In the genomic region with DNA sequence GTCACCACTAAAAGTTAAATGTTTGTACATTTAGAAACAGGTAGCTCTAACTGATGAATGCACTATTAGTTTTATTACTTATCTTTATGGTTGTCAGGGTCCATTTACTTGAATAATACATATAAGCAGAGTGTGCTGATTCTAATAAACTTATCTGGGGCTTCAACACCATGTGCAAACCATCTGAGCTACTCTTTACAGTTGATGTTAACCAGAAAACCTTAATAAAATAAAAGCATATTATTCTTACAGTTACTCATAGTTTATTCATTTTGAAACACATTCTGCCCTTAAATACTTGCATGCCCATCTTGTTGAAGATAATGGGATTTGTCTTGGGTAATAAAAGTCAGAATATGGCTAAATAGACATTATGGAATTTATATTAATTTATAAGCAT, we compare ENCODE assay signal across 18 cellular contexts.
DNase-seq lines count a peak whose midpoint lies in the region; ATAC-seq and TF ChIP-seq lines count a peak whose summit lies in the region.
"Had no signal": no experiment of that assay in that cellular context is flagged by ENCODE, and none has a peak within 500 bp of the region (broad histone marks: within the 10 kb centered on the region; RNA-seq: fewer than 3 reads in every experiment).

No MANE protein-coding gene starts in this region.

- TF ChIP-seq CTCF in BJ (IDR thresholded peaks at IDR 0.05; ENCODE audit: insufficient read depth, low read depth, low read length): no peak
- no peak for TF ChIP-seq CTCF in SK-N-SH (IDR thresholded peaks at IDR 0.05)
- no peak for TF ChIP-seq CTCF in fibroblast of villous mesenchyme (IDR thresholded peaks at IDR 0.05; ENCODE audit: insufficient read depth, low read depth, low read length)
- TF ChIP-seq CTCF in smooth muscle cell (IDR thresholded peaks at IDR 0.05; ENCODE audit: borderline replicate concordance, insufficient read depth, poor library complexity, severe bottlenecking): no peak
- no peak for TF ChIP-seq CTCF in psoas muscle (IDR thresholded peaks at IDR 0.05)

- H3K27ac ChIP-seq in SK-N-SH (ENCODE audit: low read depth in 2 of 2, low read length in 1 of 2): peak overlapping the region in 1 of 2 experiments; percentile 79; a peak in 2 of 4 replicates
- no peak overlapping the region for H3K27ac ChIP-seq in smooth muscle cell (ENCODE audit: low read depth)
- no peak overlapping the region for H3K27ac ChIP-seq in GM23248
- no peak overlapping the region for H3K27ac ChIP-seq in psoas muscle

- H3K27me3 ChIP-seq in BJ (ENCODE audit: control insufficient read depth, insufficient read depth, low read length): no peaks in the 10 kb centered on the region
- no peaks in the 10 kb centered on the region for H3K27me3 ChIP-seq in SK-N-SH (ENCODE audit: insufficient read depth)
- no peaks in the 10 kb centered on the region for H3K27me3 ChIP-seq in smooth muscle cell (ENCODE audit: low read depth)
- H3K27me3 ChIP-seq in GM23248 (replicated peaks; ENCODE audit: insufficient read depth): no peaks in the 10 kb centered on the region
- no peaks in the 10 kb centered on the region for H3K27me3 ChIP-seq in psoas muscle (ENCODE audit: insufficient read depth in 3 of 3, low read length in 2 of 3)

- no peak for TF ChIP-seq RAD21 in SK-N-SH (IDR thresholded peaks at IDR 0.05; ENCODE audit: low read length)

- no peaks in the 10 kb centered on the region for H3K9me2 ChIP-seq in SK-N-SH
- no peaks in the 10 kb centered on the region for H3K9me2 ChIP-seq in GM23248 (ENCODE audit: insufficient read depth)

- H3K4me2 ChIP-seq in SK-N-SH (no peak overlapping the region), smooth muscle cell (peak overlapping the region; percentile 51), GM23248 (ENCODE audit: unreplicated experiment) (no peak overlapping the region)

- H3K79me2 ChIP-seq in SK-N-SH (ENCODE audit: insufficient read depth): no peaks in the 10 kb centered on the region
- no peaks in the 10 kb centered on the region for H3K79me2 ChIP-seq in smooth muscle cell (ENCODE audit: low read depth)
- H3K79me2 ChIP-seq in GM23248 (ENCODE audit: insufficient read depth): no peaks in the 10 kb centered on the region

- intact Hi-C loops in psoas muscle (cut with DNase I): no loop called here

- no peak overlapping the region for H3K4me3 ChIP-seq in BJ (ENCODE audit: low read depth, low read length)
- no peak overlapping the region for H3K4me3 ChIP-seq in SK-N-SH (ENCODE audit: low read depth in 2 of 2, low read length in 1 of 2)
- H3K4me3 ChIP-seq in fibroblast of villous mesenchyme (ENCODE audit: low read depth, low read length): no peak overlapping the region
- H3K4me3 ChIP-seq in smooth muscle cell: no peak overlapping the region
- no peak overlapping the region for H3K4me3 ChIP-seq in GM23248
- no peak overlapping the region for H3K4me3 ChIP-seq in psoas muscle
- H3K4me3 ChIP-seq: GM12878, HAP-1 had no signal

- no peak for ATAC-seq in psoas muscle
- ATAC-seq: GM12878 had no signal

- H4K20me1 ChIP-seq in SK-N-SH (ENCODE audit: insufficient read depth): no peaks in the 10 kb centered on the region
- no peaks in the 10 kb centered on the region for H4K20me1 ChIP-seq in smooth muscle cell (ENCODE audit: low read depth)
- H4K20me1 ChIP-seq in GM23248 (ENCODE audit: insufficient read depth): no peaks in the 10 kb centered on the region

- H3F3A ChIP-seq in SK-N-SH (replicated peaks; ENCODE audit: insufficient read depth) (no peaks in the 10 kb centered on the region), smooth muscle cell (ENCODE audit: low read depth) (no peaks in the 10 kb centered on the region), GM23248 (ENCODE audit: insufficient read depth) (no peaks in the 10 kb centered on the region)

- peak; percentile 4 for DNase-seq in BJ (ENCODE audit: low read depth)
- DNase-seq in SK-N-SH: no peak
- DNase-seq in fibroblast of villous mesenchyme (ENCODE audit: low read depth): peak; percentile 16
- DNase-seq in smooth muscle cell (lab: John Stamatoyannopoulos, UW; ENCODE audit: unreplicated experiment): no peak
- DNase-seq in GM23248: no peak
- no peak for DNase-seq in H4 (ENCODE audit: low spot score)
- no peak for DNase-seq in psoas muscle
- DNase-seq: 8988T; C1 segment of cervical spinal cord; CD4-positive, CD25-positive, alpha-beta regulatory T cell; CD8-positive, alpha-beta memory T cell; COR-L47; DMS 273 treated with DMSO at 0.1 percent for 48 hours; DMS53; DND-41; EL had no signal

- CTCF ChIA-PET in BJ (lab: Yijun Ruan, JAX): no interaction called here
- CTCF ChIA-PET in SK-N-SH (lab: Yijun Ruan, JAX): no interaction called here

- H3K36me3 ChIP-seq in BJ (ENCODE audit: control insufficient read depth, insufficient read depth, low read length) (no peaks in the 10 kb centered on the region), SK-N-SH (replicated peaks in 1 of 2; ENCODE audit: control insufficient read depth in 1 of 2, insufficient read depth in 2 of 2, low read length in 1 of 2) (no peaks in the 10 kb centered on the region), smooth muscle cell (ENCODE audit: low read depth) (no peaks in the 10 kb centered on the region), GM23248 (ENCODE audit: low read depth) (no peaks in the 10 kb centered on the region), psoas muscle (ENCODE audit: insufficient read depth in 1 of 2, low read depth in 1 of 2) (no peaks in the 10 kb centered on the region)
- H3K36me3 ChIP-seq: HAP-1 had no signal

- in situ Hi-C loops in GM23248 (cut with MboI): no loop called here

- POLR2A ChIA-PET in BJ (lab: Charles Lee): no interaction called here
- POLR2A ChIA-PET in SK-N-SH (lab: Yijun Ruan, JAX): no interaction called here

- H3K9me3 ChIP-seq in SK-N-SH (no peaks in the 10 kb centered on the region), smooth muscle cell (replicated peaks; ENCODE audit: low read depth) (no peaks in the 10 kb centered on the region), GM23248 (ENCODE audit: low read depth) (no peaks in the 10 kb centered on the region), psoas muscle (no peaks in the 10 kb centered on the region)
- H3K9me3 ChIP-seq: HAP-1 had no signal

- H3K9ac ChIP-seq in SK-N-SH (no peak overlapping the region), smooth muscle cell (ENCODE audit: low read depth) (no peak overlapping the region), GM23248 (no peak overlapping the region)

- H2AFZ ChIP-seq in SK-N-SH (ENCODE audit: low read depth) (no peak overlapping the region), smooth muscle cell (ENCODE audit: low read depth) (peak overlapping the region; percentile 75), GM23248 (no peak overlapping the region)

- H3K4me1 ChIP-seq in SK-N-SH (ENCODE audit: control insufficient read depth in 1 of 2, insufficient read depth in 2 of 2, low read depth in 1 of 2, low read length in 1 of 2): peaks cover 0 to 9% of the 10 kb centered on the region in 2 experiments; a peak in 2 of 4 replicates
- H3K4me1 ChIP-seq in smooth muscle cell (ENCODE audit: low read depth): no peaks in the 10 kb centered on the region
- H3K4me1 ChIP-seq in GM23248 (ENCODE audit: insufficient read depth): no peaks in the 10 kb centered on the region
- no peaks in the 10 kb centered on the region for H3K4me1 ChIP-seq in psoas muscle
- H3K4me1 ChIP-seq: HAP-1 had no signal

- TF ChIP-seq EP300 in SK-N-SH (IDR thresholded peaks at IDR 0.05; ENCODE audit: borderline replicate concordance in 1 of 2, low read depth in 1 of 2, low read length in 1 of 2): peak in 1 of 2 experiments; percentile 81; a peak in 2 of 4 replicates

TF ChIP-seq in SK-N-SH, 30 proteins besides CTCF, POLR2A, EP300 and RAD21:
- TF ChIP-seq, protein P1, sequence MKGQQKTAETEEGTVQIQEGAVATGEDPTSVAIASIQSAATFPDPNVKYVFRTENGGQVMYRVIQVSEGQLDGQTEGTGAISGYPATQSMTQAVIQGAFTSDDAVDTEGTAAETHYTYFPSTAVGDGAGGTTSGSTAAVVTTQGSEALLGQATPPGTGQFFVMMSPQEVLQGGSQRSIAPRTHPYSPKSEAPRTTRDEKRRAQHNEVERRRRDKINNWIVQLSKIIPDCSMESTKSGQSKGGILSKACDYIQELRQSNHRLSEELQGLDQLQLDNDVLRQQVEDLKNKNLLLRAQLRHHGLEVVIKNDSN (IDR thresholded peaks at IDR 0.05; ENCODE audit: borderline replicate concordance, low read depth): no peak
- TF ChIP-seq POLR2AphosphoS5 (IDR thresholded peaks at IDR 0.05; ENCODE audit: low read depth, low read length) (peak; percentile 25; the same call in 1 of the 2 replicates), NFIC (IDR thresholded peaks at IDR 0.05; ENCODE audit: borderline replicate concordance) (no peak), NRF1 (IDR thresholded peaks at IDR 0.05; ENCODE audit: low read depth, low read length) (no peak), TCF12 (IDR thresholded peaks at IDR 0.05) (peak; percentile 35), RCOR1 (IDR thresholded peaks at IDR 0.05; ENCODE audit: low read length) (peak; percentile 68), GATA2 (CRISPR knock-in tag; IDR thresholded peaks at IDR 0.05) (peak; percentile 81)

Comparison
In these comparisons a context has a peak if more than half of its experiments do, and no peak if none do; other contexts are left out.
1. DNase-seq: peak in BJ (single experiment) and fibroblast of villous mesenchyme (single experiment); none in SK-N-SH (single experiment), smooth muscle cell (single experiment), GM23248 (single experiment), H4 (single experiment) and psoas muscle (0 of 2).